10 cellular contexts compared by ENCODE assay signal in genomic region chr10:79079490-79080355, GRCh38. TPM values are rescaled to one million over a fixed set of nuclear protein-coding genes. Genes with fewer than 3 reads are reported as not detected.
DNase-seq lines count a peak whose midpoint lies in the region; ATAC-seq and TF ChIP-seq lines count a peak whose summit lies in the region.
"Had no signal": no experiment of that assay in that cellular context is flagged by ENCODE, and none has a peak within 500 bp of the region (broad histone marks: within the 10 kb centered on the region; RNA-seq: fewer than 3 reads in every experiment).

No MANE protein-coding gene starts in this region.

- H3K4me1 Mint-ChIP-seq in endothelial cell (ENCODE audit: unreplicated experiment), result peaks cover 36% of the 10 kb centered on the region
- peaks cover 20% of the 10 kb centered on the region for H3K4me1 Mint-ChIP-seq in activated CD8-positive, alpha-beta T cell treated with anti-CD3 and anti-CD28 coated beads for 36 hours (ENCODE audit: low read depth)

- no peaks in the 10 kb centered on the region for H3K36me3 ChIP-seq in ACC112 (ENCODE audit: insufficient read depth, low read length)
- peaks cover 5% of the 10 kb centered on the region; the same call in 1 of the 2 replicates for H3K36me3 ChIP-seq in Loucy (ENCODE audit: insufficient read depth, low read length)
- no peaks in the 10 kb centered on the region for H3K36me3 ChIP-seq in muscle layer of colon (ENCODE audit: insufficient read depth, low read length)

- no peaks in the 10 kb centered on the region for H3K9me3 ChIP-seq in Loucy (ENCODE audit: insufficient read depth, low read depth, low read length)
- H3K9me3 ChIP-seq in muscle layer of colon (ENCODE audit: low read length), result no peaks in the 10 kb centered on the region

- H2AFZ ChIP-seq in ACC112 (ENCODE audit: low read length, unreplicated experiment), result no peak overlapping the region
- no peak overlapping the region for H2AFZ ChIP-seq in Loucy (ENCODE audit: low read length)

- H3K9me2 ChIP-seq in Loucy (replicated peaks; ENCODE audit: low read depth, low read length), result no peaks in the 10 kb centered on the region

- CTCF ChIA-PET in activated CD8-positive, alpha-beta T cell treated with anti-CD3 and anti-CD28 coated beads for 36 hours (lab: Charles Lee), result interaction anchor here (1.7 kb wide), 1 partner anchor 115 kb away, joined by 4 read pairs; no protein-coding TSS in a partner anchor

- H3K36me3 Mint-ChIP-seq in endothelial cell (ENCODE audit: low read depth, unreplicated experiment), result peaks cover 4% of the 10 kb centered on the region
- H3K36me3 Mint-ChIP-seq in activated CD8-positive, alpha-beta T cell treated with anti-CD3 and anti-CD28 coated beads for 36 hours (ENCODE audit: low read depth), result no peaks in the 10 kb centered on the region

- TF ChIP-seq CTCF in Loucy (conservative IDR thresholded peaks at IDR 0.05; ENCODE audit: low read length), result no peak
- TF ChIP-seq CTCF in endothelial cell (IDR thresholded peaks at IDR 0.05; ENCODE audit: unreplicated experiment), result no peak
- TF ChIP-seq CTCF in activated CD8-positive, alpha-beta T cell treated with anti-CD3 and anti-CD28 coated beads for 36 hours (IDR thresholded peaks at IDR 0.05), result no peak

- H3K27ac Mint-ChIP-seq in endothelial cell (ENCODE audit: unreplicated experiment), result peak overlapping the region; percentile 30
- H3K27ac Mint-ChIP-seq in activated CD8-positive, alpha-beta T cell treated with anti-CD3 and anti-CD28 coated beads for 36 hours, result no peak overlapping the region

- no peaks in the 10 kb centered on the region for H3F3A ChIP-seq in Loucy (ENCODE audit: low read depth)

- H4K20me1 ChIP-seq in Loucy (ENCODE audit: insufficient read depth, low read length, poor library complexity, severe bottlenecking), result peaks cover 98% of the 10 kb centered on the region

- H3K27ac ChIP-seq in ACC112 (ENCODE audit: low read depth, low read length) (peak overlapping the region; percentile 91), muscle layer of colon (ENCODE audit: low read depth, low read length) (no peak overlapping the region)

- H3K27me3 ChIP-seq in ACC112 (ENCODE audit: insufficient read depth, low read length), result no peaks in the 10 kb centered on the region
- no peaks in the 10 kb centered on the region for H3K27me3 ChIP-seq in Loucy (ENCODE audit: insufficient read depth, low read length, poor library complexity, severe bottlenecking)
- no peaks in the 10 kb centered on the region for H3K27me3 ChIP-seq in muscle layer of colon (ENCODE audit: control insufficient read depth in 1 of 2, insufficient read depth in 2 of 2, low read length in 2 of 2)

- H3K4me2 ChIP-seq in Loucy (ENCODE audit: low read depth, low read length, poor library complexity, severe bottlenecking), result peak overlapping the region; percentile 57

- ATAC-seq in GM19351 (IDR thresholded peaks at IDR 0.05; ENCODE audit: unreplicated experiment), result no peak
- ATAC-seq in HG03439 (IDR thresholded peaks at IDR 0.05; ENCODE audit: unreplicated experiment), result no peak
- ATAC-seq in activated CD8-positive, alpha-beta T cell treated with anti-CD3 and anti-CD28 coated beads for 36 hours, result no peak

- no peak overlapping the region for H3K9ac ChIP-seq in Loucy (ENCODE audit: low read depth, low read length, poor library complexity, severe bottlenecking)
- peak overlapping the region; percentile 0 for H3K9ac ChIP-seq in muscle layer of colon (ENCODE audit: low read length)

- DNase-seq in endothelial cell (ENCODE audit: low spot score) (no peak), KBM-7 (no peak)
- no peak for DNase-seq in activated CD8-positive, alpha-beta T cell treated with anti-CD3 and anti-CD28 coated beads for 36 hours
- DNase-seq: activated effector memory CD4-positive, alpha-beta T cell treated with Interleukin-2 at 50 U/mL for 16 hours; NCI-H1417 had no signal

- peaks cover 97% of the 10 kb centered on the region for H3K79me2 ChIP-seq in ACC112 (ENCODE audit: control insufficient read depth, insufficient read depth, low read length, unreplicated experiment)
- peaks cover 100% of the 10 kb centered on the region for H3K79me2 ChIP-seq in Loucy (ENCODE audit: insufficient read depth, low read length)

- H3K4me3 Mint-ChIP-seq in endothelial cell (ENCODE audit: unreplicated experiment), result no peak overlapping the region
- no peak overlapping the region for H3K4me3 Mint-ChIP-seq in activated CD8-positive, alpha-beta T cell treated with anti-CD3 and anti-CD28 coated beads for 36 hours

- H3K27me3 Mint-ChIP-seq in endothelial cell (ENCODE audit: unreplicated experiment), result peaks cover 5% of the 10 kb centered on the region
- no peaks in the 10 kb centered on the region for H3K27me3 Mint-ChIP-seq in activated CD8-positive, alpha-beta T cell treated with anti-CD3 and anti-CD28 coated beads for 36 hours

- H3K4me3 ChIP-seq in ACC112 (ENCODE audit: low read depth, low read length) (peak overlapping the region; percentile 33; the same call in 1 of the 2 replicates), Loucy (ENCODE audit: low read length, poor library complexity, severe bottlenecking) (no peak overlapping the region), muscle layer of colon (ENCODE audit: low read depth in 1 of 2, low read length in 2 of 2) (no peak overlapping the region)

- in situ Hi-C loops in KBM-7 (cut with MboI; ENCODE audit: low pct_unique_long_range_greater_than_20kb, low sequenced_read_pairs), result no loop called here

- H3K4me1 ChIP-seq in ACC112 (ENCODE audit: control insufficient read depth, insufficient read depth, low read length, unreplicated experiment), result peaks cover 94% of the 10 kb centered on the region
- H3K4me1 ChIP-seq in Loucy (ENCODE audit: insufficient read depth, low read length, poor library complexity, severe bottlenecking), result peaks cover 83% of the 10 kb centered on the region
- H3K4me1 ChIP-seq in muscle layer of colon (ENCODE audit: insufficient read depth, low read length), result peaks cover 99% of the 10 kb centered on the region

- H3K9me3 Mint-ChIP-seq in endothelial cell (ENCODE audit: unreplicated experiment), result no peaks in the 10 kb centered on the region
- no peaks in the 10 kb centered on the region for H3K9me3 Mint-ChIP-seq in activated CD8-positive, alpha-beta T cell treated with anti-CD3 and anti-CD28 coated beads for 36 hours

- POLR2A ChIA-PET in activated CD8-positive, alpha-beta T cell treated with anti-CD3 and anti-CD28 coated beads for 36 hours (lab: Charles Lee), result no interaction called here

- intact Hi-C loops in activated CD8-positive, alpha-beta T cell treated with anti-CD3 and anti-CD28 coated beads for 36 hours (cut with micrococcal nuclease), result no loop called here

RNA-seq across cellular contexts. Expression of gene ZMIZ1, which starts 11.0 kb away (rescaled TPM):
- 102 TPM for total RNA-seq in endothelial cell (ENCODE audit: unreplicated experiment)
- 10 to 100 TPM; 46.5 to 52.2 TPM for total RNA-seq in activated CD8-positive, alpha-beta T cell treated with anti-CD3 and anti-CD28 coated beads for 36 hours
